ENCODE assay signal across 28 cellular contexts in the genomic region with DNA sequence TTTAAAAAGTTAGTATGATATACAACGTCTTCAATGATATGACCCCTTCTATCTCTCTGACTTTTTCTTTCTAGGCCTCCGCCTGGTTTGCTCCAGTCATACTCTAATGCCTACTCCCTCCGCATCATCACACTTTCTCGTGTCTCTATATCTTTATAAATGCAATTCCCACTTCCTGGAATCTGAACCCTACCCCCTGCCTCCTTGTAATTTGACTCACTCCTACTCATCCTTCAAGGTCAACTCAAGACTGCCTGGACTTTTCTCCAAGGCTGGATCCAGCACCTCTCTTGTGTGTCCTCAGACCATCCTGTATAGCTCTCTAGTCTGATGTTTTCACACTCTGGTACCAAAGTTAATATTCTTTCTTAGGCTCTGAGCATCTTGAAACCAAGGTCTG.
DNase-seq lines count a peak whose midpoint lies in the region; ATAC-seq, FAIRE-seq and TF ChIP-seq lines count a peak whose summit lies in the region.
"Had no signal": no experiment of that assay in that cellular context is flagged by ENCODE, and none has a peak within 500 bp of the region (broad histone marks: within the 10 kb centered on the region; RNA-seq: fewer than 3 reads in every experiment).

No MANE protein-coding gene starts in this region.

- H3K4me3 ChIP-seq in ACC112 (ENCODE audit: low read depth, low read length) = no peak overlapping the region
- no peak overlapping the region for H3K4me3 ChIP-seq in PC-3 (ENCODE audit: low read length)
- no peak overlapping the region for H3K4me3 ChIP-seq in astrocyte (ENCODE audit: insufficient read depth, low read depth, low read length)
- H3K4me3 ChIP-seq: GM23338, PC-9, SJCRH30 had no signal

- no peak for FAIRE-seq in astrocyte (lab: Jason Lieb, UNC)

- no peaks in the 10 kb centered on the region for H3K36me3 Mint-ChIP-seq in astrocyte (ENCODE audit: low read depth, unreplicated experiment)
- H3K36me3 Mint-ChIP-seq: CD8-positive, alpha-beta T cell had no signal

- H3K27ac Mint-ChIP-seq in astrocyte (ENCODE audit: unreplicated experiment) = no peak overlapping the region
- H3K27ac Mint-ChIP-seq: B cell; CD8-positive, alpha-beta T cell; GM23338; H9; T-helper 17 cell had no signal

- intact Hi-C loops in PC-3 (cut with micrococcal nuclease) = no loop called here

- H3K27me3 ChIP-seq in ACC112 (ENCODE audit: insufficient read depth, low read length) (no peaks in the 10 kb centered on the region), PC-3 (ENCODE audit: low read length) (no peaks in the 10 kb centered on the region), astrocyte (ENCODE audit: insufficient read depth, low read length) (no peaks in the 10 kb centered on the region)
- H3K27me3 ChIP-seq: SJCRH30 had no signal

- DNase-seq in HCEC 1CT = peak; percentile 53
- DNase-seq in PC-3 = peak; percentile 31
- DNase-seq in astrocyte (ENCODE audit: low read depth) = peak; percentile 48
- no peak for DNase-seq in A172 (ENCODE audit: low spot score)
- no peak for DNase-seq in SHP77 treated with DMSO at 0.1 percent for 48 hours (lab: John Stamatoyannopoulos, UW)
- no peak for DNase-seq in cortex of kidney (lab: John Stamatoyannopoulos, UW)
- no peak for DNase-seq in midbrain (lab: John Stamatoyannopoulos, UW)
- DNase-seq: CD8-positive, alpha-beta T cell; DMS 273 treated with DMSO at 0.1 percent for 48 hours; DMS79; H9; NCI-H1092 treated with DMSO at 0.1 percent for 48 hours; NCI-H1436 treated with DMSO at 0.1 percent for 48 hours; NCI-H1930; NCI-H2107; NCI-H446; NCI-H526; NCI-H82; NK-92 treated with Interleukin-12 subunit alpha and Interleukin-12 subunit beta, amount 100 ng/mL, for 24 hours; PC-9; SJCRH30; T-helper 17 cell had no signal

- H3K27ac ChIP-seq in ACC112 (ENCODE audit: low read depth, low read length) (peak overlapping the region; percentile 63; the same call in 1 of the 2 replicates), PC-3 (ENCODE audit: low read length) (peak overlapping the region; percentile 100), astrocyte (ENCODE audit: low read depth, low read length) (peak overlapping the region; percentile 22)
- H3K27ac ChIP-seq: C4-2B, PC-9, RWPE1, SJCRH30 had no signal

- no peaks in the 10 kb centered on the region for H3K9me3 ChIP-seq in PC-3 (ENCODE audit: low read length)
- H3K9me3 ChIP-seq in astrocyte (ENCODE audit: insufficient read depth, low read depth, low read length) = no peaks in the 10 kb centered on the region
- H3K9me3 ChIP-seq: SJCRH30 had no signal

- peak overlapping the region; percentile 42; the same call in 1 of the 2 replicates for H3K9ac ChIP-seq in PC-3 (ENCODE audit: low read length)
- H3K9ac ChIP-seq in astrocyte (ENCODE audit: low read length) = no peak overlapping the region

- TF ChIP-seq CTCF in PC-3 (conservative IDR thresholded peaks at IDR 0.05; ENCODE audit: low read depth, low read length) = no peak
- no peak for TF ChIP-seq CTCF in astrocyte (IDR thresholded peaks at IDR 0.05; ENCODE audit: insufficient read depth, low read depth, low read length)

- peaks cover 7% of the 10 kb centered on the region for H3F3A ChIP-seq in PC-3 (ENCODE audit: low read length, unreplicated experiment)

- H3K27me3 Mint-ChIP-seq in astrocyte (ENCODE audit: low read depth, unreplicated experiment) = peaks cover 9% of the 10 kb centered on the region

- H3K4me1 ChIP-seq in ACC112 (ENCODE audit: control insufficient read depth, insufficient read depth, low read length, unreplicated experiment) (peaks cover 57% of the 10 kb centered on the region), PC-3 (ENCODE audit: insufficient read depth, low read length) (peaks cover 55% of the 10 kb centered on the region), astrocyte (ENCODE audit: insufficient read depth, low read length) (peaks cover 42% of the 10 kb centered on the region)
- H3K4me1 ChIP-seq: SJCRH30 had no signal

- peaks cover 11% of the 10 kb centered on the region for H3K4me1 Mint-ChIP-seq in astrocyte (ENCODE audit: low read depth, unreplicated experiment)

- no peaks in the 10 kb centered on the region for H4K20me1 ChIP-seq in PC-3 (ENCODE audit: low read length)
- H4K20me1 ChIP-seq in astrocyte (ENCODE audit: insufficient read depth, low read length) = no peaks in the 10 kb centered on the region

- no TSS peak for BruUV-seq in PC-3 (replicated peaks; lab: Mats Ljungman, UMichigan)

- H3K9me2 ChIP-seq in PC-3 (replicated peaks; ENCODE audit: low read length) = no peaks in the 10 kb centered on the region

- H3K4me2 ChIP-seq in PC-3 (ENCODE audit: low read length) = no peak overlapping the region; the same call in 1 of the 2 replicates
- peak overlapping the region; percentile 41 for H3K4me2 ChIP-seq in astrocyte (ENCODE audit: low read length)
- H3K4me2 ChIP-seq: GM23338, PC-9 had no signal

- H2AFZ ChIP-seq in ACC112 (ENCODE audit: low read length, unreplicated experiment) (no peak overlapping the region), PC-3 (ENCODE audit: low read length) (no peak overlapping the region), astrocyte (ENCODE audit: low read depth, low read length) (no peak overlapping the region)
- H2AFZ ChIP-seq: GM23338, PC-9 had no signal

- CTCF ChIA-PET in PC-3 (lab: Charles Lee) = no interaction called here

- ATAC-seq in PC-3 = no peak
- ATAC-seq: CD8-positive, alpha-beta T cell; GM23338; SK-N-SH treated with all-trans-retinoic acid at 6 μM for 48 hours; T-helper 17 cell had no signal

- POLR2A ChIA-PET in PC-3 (lab: Charles Lee; ENCODE audit: unreplicated experiment) = no interaction called here

- H3K4me3 Mint-ChIP-seq in astrocyte (ENCODE audit: unreplicated experiment) = no peak overlapping the region
- H3K4me3 Mint-ChIP-seq: B cell; CD8-positive, alpha-beta T cell; GM23338; H9; T-helper 17 cell had no signal

- H3K36me3 ChIP-seq in ACC112 (ENCODE audit: insufficient read depth, low read length) (no peaks in the 10 kb centered on the region), PC-3 (ENCODE audit: low read depth, low read length) (no peaks in the 10 kb centered on the region), astrocyte (ENCODE audit: insufficient read depth, low read length) (no peaks in the 10 kb centered on the region)
- H3K36me3 ChIP-seq: SJCRH30 had no signal

- peaks cover 2% of the 10 kb centered on the region for H3K9me3 Mint-ChIP-seq in astrocyte (ENCODE audit: unreplicated experiment)
- H3K9me3 Mint-ChIP-seq: CD8-positive, alpha-beta T cell; GM23338; H9 had no signal

- H3K79me2 ChIP-seq in ACC112 (ENCODE audit: control insufficient read depth, insufficient read depth, low read length, unreplicated experiment) = no peaks in the 10 kb centered on the region
- H3K79me2 ChIP-seq in PC-3 (ENCODE audit: low read length) = no peaks in the 10 kb centered on the region
- H3K79me2 ChIP-seq in astrocyte (ENCODE audit: insufficient read depth, low read length) = no peaks in the 10 kb centered on the region

Comparison
In these comparisons a context has a peak if more than half of its experiments do, and no peak if none do; other contexts are left out.
1. H3K27ac ChIP-seq: peak in every context shown above with its lines; median percentile 100 in PC-3; 63 in ACC112; 22 in astrocyte.
2. DNase-seq: peak in HCEC 1CT (single experiment), PC-3 (single experiment) and astrocyte (single experiment); none in A172 (single experiment), SHP77 treated with DMSO at 0.1 percent for 48 hours (single experiment), cortex of kidney (single experiment) and midbrain (single experiment).